Comparison of ENCODE assay signal across 12 cellular contexts in the genomic region with DNA sequence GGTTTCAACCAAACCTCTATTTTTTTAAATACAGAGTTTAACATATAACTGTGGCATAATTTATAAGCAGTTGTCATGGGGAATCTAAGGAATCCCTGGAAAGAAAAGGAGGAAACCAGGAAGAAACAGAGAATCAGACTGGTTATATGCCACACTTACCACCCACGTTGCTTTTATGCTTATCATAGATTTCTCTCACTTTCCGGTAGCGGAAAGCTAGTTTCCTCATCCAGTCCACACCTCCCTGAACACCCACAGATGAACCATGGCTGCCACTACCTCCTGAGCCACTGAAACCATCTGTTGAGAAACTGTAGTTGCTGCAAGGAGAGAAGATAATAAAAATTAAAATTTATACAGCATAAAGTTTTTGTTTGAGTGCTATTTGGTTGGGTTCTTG. TPM values are rescaled to one million over a fixed set of nuclear protein-coding genes. Genes with fewer than 3 reads are reported as not detected.
DNase-seq lines count a peak whose midpoint lies in the region; ATAC-seq and TF ChIP-seq lines count a peak whose summit lies in the region.
"Had no signal": no experiment of that assay in that cellular context is flagged by ENCODE, and none has a peak within 500 bp of the region (broad histone marks: within the 10 kb centered on the region; RNA-seq: fewer than 3 reads in every experiment).

No MANE protein-coding gene starts in this region.

- no peaks in the 10 kb centered on the region for H3K9me3 ChIP-seq in heart right ventricle

- peak overlapping the region in 6 of 10 donors; percentile 9 to 69 (median 39) for H3K27ac ChIP-seq in heart right ventricle

- DNase-seq in activated naive CD4-positive, alpha-beta T cell treated with Interleukin-2 at 50 U/mL for 16 hours = peak; percentile 27
- DNase-seq in activated naive CD4-positive, alpha-beta T cell treated with anti-CD3 and anti-CD28 coated beads, Interleukin-2, amount 50 U/mL, for 16 hours = no peak
- DNase-seq in activated T-cell treated with anti-CD3 and anti-CD28 coated beads, Interleukin-2, amount 50 U/mL, for 72 hours = peak in 1 of 2 donors; percentile 5
- DNase-seq in heart right ventricle (no peak), omental fat pad (ENCODE audit: low spot score) (no peak), NCI-H2081 (lab: John Stamatoyannopoulos, UW) (no peak), COLO829 (ENCODE audit: low spot score) (no peak)
- DNase-seq in stimulated activated CD4-positive, alpha-beta T cell treated with anti-CD3 and anti-CD28 coated beads, Interleukin-4, amount 100 ng/mL, for 24 hours = peak; percentile 17
- DNase-seq: DMS79 treated with DMSO at 0.1 percent for 48 hours, GOT3, left cardiac atrium had no signal

- no peak overlapping the region for H3K4me3 ChIP-seq in heart right ventricle

- H3K27me3 Mint-ChIP-seq in activated T-cell treated with anti-CD3 and anti-CD28 coated beads, Interleukin-2, amount 50 U/mL, for 72 hours (ENCODE audit: low read depth) = no peaks in the 10 kb centered on the region

- no peaks in the 10 kb centered on the region for H3K27me3 ChIP-seq in heart right ventricle

- peaks cover 0 to 37% (median 23%) of the 10 kb centered on the region in 9 donors for H3K4me1 ChIP-seq in heart right ventricle

- peak overlapping the region; percentile 36 for H3K27ac Mint-ChIP-seq in activated T-cell treated with anti-CD3 and anti-CD28 coated beads, Interleukin-2, amount 50 U/mL, for 72 hours

- H3K4me1 Mint-ChIP-seq in activated T-cell treated with anti-CD3 and anti-CD28 coated beads, Interleukin-2, amount 50 U/mL, for 72 hours (ENCODE audit: low read depth) = peaks cover 19% of the 10 kb centered on the region

- H3K36me3 ChIP-seq in heart right ventricle = peaks cover 0 to 97% (median 37%) of the 10 kb centered on the region in 9 donors

- TF ChIP-seq CTCF in heart right ventricle (IDR thresholded peaks at IDR 0.05) (no peak), omental fat pad (IDR thresholded peaks at IDR 0.05) (no peak)

- H3K36me3 Mint-ChIP-seq in activated T-cell treated with anti-CD3 and anti-CD28 coated beads, Interleukin-2, amount 50 U/mL, for 72 hours (ENCODE audit: insufficient read depth in 2 of 2) = peaks cover 4 to 15% of the 10 kb centered on the region in 2 donors

- intact Hi-C loops in heart right ventricle (cut with DNase I) = no loop called here

- H3K4me3 Mint-ChIP-seq in activated T-cell treated with anti-CD3 and anti-CD28 coated beads, Interleukin-2, amount 50 U/mL, for 72 hours = peak overlapping the region in 1 of 2 donors; percentile 17

- no peaks in the 10 kb centered on the region for H3K9me3 Mint-ChIP-seq in activated T-cell treated with anti-CD3 and anti-CD28 coated beads, Interleukin-2, amount 50 U/mL, for 72 hours

- WGBS in heart right ventricle, 2 donors = 29 to 35% methylated on average over 3 of the region's 3 CpGs

- ATAC-seq in activated T-cell treated with anti-CD3 and anti-CD28 coated beads, Interleukin-2, amount 50 U/mL, for 72 hours (replicated peaks in 1 of 2) = peak in 1 of 2 donors; percentile 75
- ATAC-seq in heart right ventricle = peak in 4 of 8 donors; percentile 42 to 62 (median 58)
- no peak for ATAC-seq in omental fat pad (ENCODE audit: low FRiP score)

RNA-seq across cellular contexts. Expression of a gene that starts 33.5 kb away (rescaled TPM):
- 10 to 100 TPM in 1 of 2 donors, 1 to 10 TPM in 1; 8.7 to 18.9 TPM for total RNA-seq in activated T-cell treated with anti-CD3 and anti-CD28 coated beads, Interleukin-2, amount 50 U/mL, for 72 hours
- 1 to 10 TPM; 2.2 to 6.0 (median 4.3) TPM for total RNA-seq in heart right ventricle
- 1 to 10 TPM; 4.3 to 5.0 TPM for polyA plus RNA-seq in heart right ventricle
- total RNA-seq in omental fat pad = 1 to 10 TPM; 4.3 to 9.6 (median 4.8) TPM
- polyA plus RNA-seq: neural cell had no signal

RNA-seq across cellular contexts. Expression of a gene that starts 58.4 kb away (rescaled TPM):
- total RNA-seq in activated T-cell treated with anti-CD3 and anti-CD28 coated beads, Interleukin-2, amount 50 U/mL, for 72 hours = 1 to 10 TPM in 1 of 2 donors, under 1 TPM in 1; 0.41 to 1.5 TPM
- total RNA-seq in heart right ventricle (under 1 TPM in 3 of 10 donors, not detected in 7; 0.44 to 0.83 (median 0.56) TPM), omental fat pad (10 to 100 TPM in 1 of 4 donors, 1 to 10 TPM in 2, under 1 TPM in 1; 0.63 to 17.2 (median 3.6) TPM)
- polyA plus RNA-seq in heart right ventricle = under 1 TPM in 1 of 2 donors, not detected in 1; 0.04 TPM
- polyA plus RNA-seq: neural cell had no signal

Comparison
In these comparisons a context has a peak if more than half of its experiments do, and no peak if none do; other contexts are left out.
1. DNase-seq: peak in activated naive CD4-positive, alpha-beta T cell treated with Interleukin-2 at 50 U/mL for 16 hours (single experiment) and stimulated activated CD4-positive, alpha-beta T cell treated with anti-CD3 and anti-CD28 coated beads, Interleukin-4, amount 100 ng/mL, for 24 hours (single experiment); none in activated naive CD4-positive, alpha-beta T cell treated with anti-CD3 and anti-CD28 coated beads, Interleukin-2, amount 50 U/mL, for 16 hours (single experiment), heart right ventricle (0 of 2), omental fat pad (single experiment), NCI-H2081 (0 of 2) and COLO829 (single experiment).